ENCODE assay signal across 2 cellular contexts in the genomic region with DNA sequence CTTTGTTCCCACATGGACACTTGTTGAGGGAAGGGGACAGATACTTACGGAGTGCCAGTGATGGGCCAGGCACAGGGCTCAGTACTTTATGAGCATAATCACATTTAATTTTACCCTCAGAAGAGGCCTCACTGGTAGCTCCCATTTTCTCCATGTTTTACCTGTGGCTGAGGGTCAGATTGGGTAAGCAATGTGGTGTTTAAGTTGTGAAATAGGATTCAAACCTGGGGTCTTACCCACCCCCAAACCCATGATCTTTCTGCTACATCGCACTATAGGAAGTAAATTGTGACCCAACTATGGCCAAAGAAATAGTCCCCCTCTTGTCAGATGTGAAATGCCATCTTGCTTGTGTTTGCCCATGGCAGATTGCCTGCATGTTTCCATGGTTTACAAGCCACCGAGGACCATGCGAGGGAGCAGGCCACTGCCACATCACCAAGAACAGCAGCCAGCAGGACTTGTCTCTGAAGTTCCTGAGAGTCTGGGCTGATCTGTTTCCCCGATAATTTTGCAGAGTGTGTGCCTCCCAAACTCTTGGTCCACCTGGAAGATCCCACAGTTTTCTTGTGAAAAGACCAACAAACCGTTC.
TF ChIP-seq lines count a peak whose summit lies in the region.

No MANE protein-coding gene starts in this region.

TF ChIP-seq in HepG2, 621 proteins besides CTCF, POLR2A, EP300 and RAD21:
- TF ChIP-seq ZNF367 (CRISPR knock-in tag; IDR thresholded peaks at IDR 0.05; ENCODE audit: borderline replicate concordance) = no peak
- TF ChIP-seq ZNF75D (CRISPR knock-in tag; IDR thresholded peaks at IDR 0.05; ENCODE audit: borderline replicate concordance) = no peak
- TF ChIP-seq ZNF768 (CRISPR knock-in tag; IDR thresholded peaks at IDR 0.05) = no peak
- TF ChIP-seq JARID2 (CRISPR knock-in tag; IDR thresholded peaks at IDR 0.05; ENCODE audit: insufficient replicate concordance) = no peak
- TF ChIP-seq ZSCAN12 (CRISPR knock-in tag; IDR thresholded peaks at IDR 0.05) = no peak
- TF ChIP-seq, protein P1, sequence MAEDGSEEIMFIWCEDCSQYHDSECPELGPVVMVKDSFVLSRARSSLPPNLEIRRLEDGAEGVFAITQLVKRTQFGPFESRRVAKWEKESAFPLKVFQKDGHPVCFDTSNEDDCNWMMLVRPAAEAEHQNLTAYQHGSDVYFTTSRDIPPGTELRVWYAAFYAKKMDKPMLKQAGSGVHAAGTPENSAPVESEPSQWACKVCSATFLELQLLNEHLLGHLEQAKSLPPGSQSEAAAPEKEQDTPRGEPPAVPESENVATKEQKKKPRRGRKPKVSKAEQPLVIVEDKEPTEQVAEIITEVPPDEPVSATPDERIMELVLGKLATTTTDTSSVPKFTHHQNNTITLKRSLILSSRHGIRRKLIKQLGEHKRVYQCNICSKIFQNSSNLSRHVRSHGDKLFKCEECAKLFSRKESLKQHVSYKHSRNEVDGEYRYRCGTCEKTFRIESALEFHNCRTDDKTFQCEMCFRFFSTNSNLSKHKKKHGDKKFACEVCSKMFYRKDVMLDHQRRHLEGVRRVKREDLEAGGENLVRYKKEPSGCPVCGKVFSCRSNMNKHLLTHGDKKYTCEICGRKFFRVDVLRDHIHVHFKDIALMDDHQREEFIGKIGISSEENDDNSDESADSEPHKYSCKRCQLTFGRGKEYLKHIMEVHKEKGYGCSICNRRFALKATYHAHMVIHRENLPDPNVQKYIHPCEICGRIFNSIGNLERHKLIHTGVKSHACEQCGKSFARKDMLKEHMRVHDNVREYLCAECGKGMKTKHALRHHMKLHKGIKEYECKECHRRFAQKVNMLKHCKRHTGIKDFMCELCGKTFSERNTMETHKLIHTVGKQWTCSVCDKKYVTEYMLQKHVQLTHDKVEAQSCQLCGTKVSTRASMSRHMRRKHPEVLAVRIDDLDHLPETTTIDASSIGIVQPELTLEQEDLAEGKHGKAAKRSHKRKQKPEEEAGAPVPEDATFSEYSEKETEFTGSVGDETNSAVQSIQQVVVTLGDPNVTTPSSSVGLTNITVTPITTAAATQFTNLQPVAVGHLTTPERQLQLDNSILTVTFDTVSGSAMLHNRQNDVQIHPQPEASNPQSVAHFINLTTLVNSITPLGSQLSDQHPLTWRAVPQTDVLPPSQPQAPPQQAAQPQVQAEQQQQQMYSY (CRISPR knock-in tag; IDR thresholded peaks at IDR 0.05) = peak; percentile 91
- peak; percentile 5; the same call in 1 of the 2 replicates for TF ChIP-seq GFI1 (CRISPR knock-in tag; IDR thresholded peaks at IDR 0.05; ENCODE audit: borderline replicate concordance)
- no peak for TF ChIP-seq NFYC (CRISPR knock-in tag; IDR thresholded peaks at IDR 0.05)
- TF ChIP-seq ZNF776 (CRISPR knock-in tag; IDR thresholded peaks at IDR 0.05) = 0 out of 2 replicates have a peak, but pooled peaks have one; percentile 10
- TF ChIP-seq, protein P2, sequence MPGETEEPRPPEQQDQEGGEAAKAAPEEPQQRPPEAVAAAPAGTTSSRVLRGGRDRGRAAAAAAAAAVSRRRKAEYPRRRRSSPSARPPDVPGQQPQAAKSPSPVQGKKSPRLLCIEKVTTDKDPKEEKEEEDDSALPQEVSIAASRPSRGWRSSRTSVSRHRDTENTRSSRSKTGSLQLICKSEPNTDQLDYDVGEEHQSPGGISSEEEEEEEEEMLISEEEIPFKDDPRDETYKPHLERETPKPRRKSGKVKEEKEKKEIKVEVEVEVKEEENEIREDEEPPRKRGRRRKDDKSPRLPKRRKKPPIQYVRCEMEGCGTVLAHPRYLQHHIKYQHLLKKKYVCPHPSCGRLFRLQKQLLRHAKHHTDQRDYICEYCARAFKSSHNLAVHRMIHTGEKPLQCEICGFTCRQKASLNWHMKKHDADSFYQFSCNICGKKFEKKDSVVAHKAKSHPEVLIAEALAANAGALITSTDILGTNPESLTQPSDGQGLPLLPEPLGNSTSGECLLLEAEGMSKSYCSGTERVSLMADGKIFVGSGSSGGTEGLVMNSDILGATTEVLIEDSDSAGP (CRISPR knock-in tag; IDR thresholded peaks at IDR 0.05; ENCODE audit: borderline replicate concordance) = 0 out of 2 replicates have a peak, but pooled peaks have one; percentile 8

TF ChIP-seq in H1, 55 proteins besides CTCF, POLR2A, EP300 and RAD21:
- TF ChIP-seq SIX5 (IDR thresholded peaks at IDR 0.05; ENCODE audit: low read depth, low read length) = no peak
- no peak for TF ChIP-seq RFX5 (IDR thresholded peaks at IDR 0.05; ENCODE audit: borderline replicate concordance, low read depth, low read length)
- TF ChIP-seq ZNF274 (IDR thresholded peaks at IDR 0.05; ENCODE audit: borderline replicate concordance, extremely low read depth, low read length) = no peak
- TF ChIP-seq PHF8 (conservative IDR thresholded peaks at IDR 0.05; ENCODE audit: low read depth, low read length) = no peak
- TF ChIP-seq GTF2F1 (IDR thresholded peaks at IDR 0.05; ENCODE audit: borderline replicate concordance, low read depth, low read length) = no peak
